In the genomic region with DNA sequence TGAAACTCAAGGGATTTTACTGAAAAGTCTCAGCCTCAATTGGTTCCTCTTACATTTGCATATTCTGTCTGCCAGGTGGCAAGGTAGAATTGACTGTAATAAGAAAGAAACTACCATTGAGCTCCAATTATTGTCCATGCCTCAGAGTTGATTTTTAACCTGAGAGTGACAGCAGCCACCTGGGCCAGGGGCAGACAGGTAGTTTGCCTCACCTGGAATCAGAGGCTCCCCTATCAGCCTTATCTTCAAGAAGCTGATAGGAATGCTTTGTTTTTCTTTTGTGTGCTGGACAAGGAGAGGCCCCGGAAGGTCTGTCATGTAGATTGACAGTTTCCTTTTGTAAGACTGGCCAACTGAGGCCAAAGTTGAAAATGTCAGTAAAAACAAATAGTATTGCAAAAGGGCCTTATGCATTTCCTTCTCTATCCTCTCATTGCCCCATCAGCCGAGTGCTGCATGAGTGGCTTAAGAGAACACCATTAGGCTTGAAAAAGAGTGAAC, we compare ENCODE assay signal across 1 cellular context.
TF ChIP-seq lines count a peak whose summit lies in the region.

No MANE protein-coding gene starts in this region.

TF ChIP-seq in GM12878, 131 proteins besides CTCF, POLR2A, EP300 and RAD21 (continued from another document and continues in another):
- no peak for TF ChIP-seq SPI1 (IDR thresholded peaks at IDR 0.05; ENCODE audit: borderline replicate concordance, insufficient read depth, low read depth, low read length)
- TF ChIP-seq FOXM1 (IDR thresholded peaks at IDR 0.05; ENCODE audit: low read depth, low read length), result 0 out of 2 replicates have a peak, but pooled peaks have one; percentile 26
- TF ChIP-seq TCF12 (IDR thresholded peaks at IDR 0.05; ENCODE audit: low read depth, low read length), result 0 out of 2 replicates have a peak, but pooled peaks have one; percentile 34
- TF ChIP-seq, protein P1, sequence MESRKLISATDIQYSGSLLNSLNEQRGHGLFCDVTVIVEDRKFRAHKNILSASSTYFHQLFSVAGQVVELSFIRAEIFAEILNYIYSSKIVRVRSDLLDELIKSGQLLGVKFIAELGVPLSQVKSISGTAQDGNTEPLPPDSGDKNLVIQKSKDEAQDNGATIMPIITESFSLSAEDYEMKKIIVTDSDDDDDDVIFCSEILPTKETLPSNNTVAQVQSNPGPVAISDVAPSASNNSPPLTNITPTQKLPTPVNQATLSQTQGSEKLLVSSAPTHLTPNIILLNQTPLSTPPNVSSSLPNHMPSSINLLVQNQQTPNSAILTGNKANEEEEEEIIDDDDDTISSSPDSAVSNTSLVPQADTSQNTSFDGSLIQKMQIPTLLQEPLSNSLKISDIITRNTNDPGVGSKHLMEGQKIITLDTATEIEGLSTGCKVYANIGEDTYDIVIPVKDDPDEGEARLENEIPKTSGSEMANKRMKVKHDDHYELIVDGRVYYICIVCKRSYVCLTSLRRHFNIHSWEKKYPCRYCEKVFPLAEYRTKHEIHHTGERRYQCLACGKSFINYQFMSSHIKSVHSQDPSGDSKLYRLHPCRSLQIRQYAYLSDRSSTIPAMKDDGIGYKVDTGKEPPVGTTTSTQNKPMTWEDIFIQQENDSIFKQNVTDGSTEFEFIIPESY (IDR thresholded peaks at IDR 0.05), result no peak
- TF ChIP-seq ZNF622 (IDR thresholded peaks at IDR 0.05), result no peak
- no peak for TF ChIP-seq SMAD5 (IDR thresholded peaks at IDR 0.05; ENCODE audit: low read depth)
- TF ChIP-seq RUNX3 (IDR thresholded peaks at IDR 0.05; ENCODE audit: low read length), result no peak
- TF ChIP-seq POLR2AphosphoS2 (IDR thresholded peaks at IDR 0.05; ENCODE audit: low read depth, low read length), result no peak
- 0 out of 2 replicates have a peak, but pooled peaks have one; percentile 19 for TF ChIP-seq BCL11A (IDR thresholded peaks at IDR 0.05; ENCODE audit: low read depth, low read length)
- TF ChIP-seq, protein P2, sequence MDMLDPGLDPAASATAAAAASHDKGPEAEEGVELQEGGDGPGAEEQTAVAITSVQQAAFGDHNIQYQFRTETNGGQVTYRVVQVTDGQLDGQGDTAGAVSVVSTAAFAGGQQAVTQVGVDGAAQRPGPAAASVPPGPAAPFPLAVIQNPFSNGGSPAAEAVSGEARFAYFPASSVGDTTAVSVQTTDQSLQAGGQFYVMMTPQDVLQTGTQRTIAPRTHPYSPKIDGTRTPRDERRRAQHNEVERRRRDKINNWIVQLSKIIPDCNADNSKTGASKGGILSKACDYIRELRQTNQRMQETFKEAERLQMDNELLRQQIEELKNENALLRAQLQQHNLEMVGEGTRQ (IDR thresholded peaks at IDR 0.05; ENCODE audit: borderline replicate concordance, low read depth, low read length), result no peak
- TF ChIP-seq, protein P3, sequence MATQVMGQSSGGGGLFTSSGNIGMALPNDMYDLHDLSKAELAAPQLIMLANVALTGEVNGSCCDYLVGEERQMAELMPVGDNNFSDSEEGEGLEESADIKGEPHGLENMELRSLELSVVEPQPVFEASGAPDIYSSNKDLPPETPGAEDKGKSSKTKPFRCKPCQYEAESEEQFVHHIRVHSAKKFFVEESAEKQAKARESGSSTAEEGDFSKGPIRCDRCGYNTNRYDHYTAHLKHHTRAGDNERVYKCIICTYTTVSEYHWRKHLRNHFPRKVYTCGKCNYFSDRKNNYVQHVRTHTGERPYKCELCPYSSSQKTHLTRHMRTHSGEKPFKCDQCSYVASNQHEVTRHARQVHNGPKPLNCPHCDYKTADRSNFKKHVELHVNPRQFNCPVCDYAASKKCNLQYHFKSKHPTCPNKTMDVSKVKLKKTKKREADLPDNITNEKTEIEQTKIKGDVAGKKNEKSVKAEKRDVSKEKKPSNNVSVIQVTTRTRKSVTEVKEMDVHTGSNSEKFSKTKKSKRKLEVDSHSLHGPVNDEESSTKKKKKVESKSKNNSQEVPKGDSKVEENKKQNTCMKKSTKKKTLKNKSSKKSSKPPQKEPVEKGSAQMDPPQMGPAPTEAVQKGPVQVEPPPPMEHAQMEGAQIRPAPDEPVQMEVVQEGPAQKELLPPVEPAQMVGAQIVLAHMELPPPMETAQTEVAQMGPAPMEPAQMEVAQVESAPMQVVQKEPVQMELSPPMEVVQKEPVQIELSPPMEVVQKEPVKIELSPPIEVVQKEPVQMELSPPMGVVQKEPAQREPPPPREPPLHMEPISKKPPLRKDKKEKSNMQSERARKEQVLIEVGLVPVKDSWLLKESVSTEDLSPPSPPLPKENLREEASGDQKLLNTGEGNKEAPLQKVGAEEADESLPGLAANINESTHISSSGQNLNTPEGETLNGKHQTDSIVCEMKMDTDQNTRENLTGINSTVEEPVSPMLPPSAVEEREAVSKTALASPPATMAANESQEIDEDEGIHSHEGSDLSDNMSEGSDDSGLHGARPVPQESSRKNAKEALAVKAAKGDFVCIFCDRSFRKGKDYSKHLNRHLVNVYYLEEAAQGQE (IDR thresholded peaks at IDR 0.05; ENCODE audit: low read depth, low read length), result no peak
- TF ChIP-seq SMARCA5 (IDR thresholded peaks at IDR 0.05), result 0 out of 2 replicates have a peak, but pooled peaks have one; percentile 49
- TF ChIP-seq, protein P4, sequence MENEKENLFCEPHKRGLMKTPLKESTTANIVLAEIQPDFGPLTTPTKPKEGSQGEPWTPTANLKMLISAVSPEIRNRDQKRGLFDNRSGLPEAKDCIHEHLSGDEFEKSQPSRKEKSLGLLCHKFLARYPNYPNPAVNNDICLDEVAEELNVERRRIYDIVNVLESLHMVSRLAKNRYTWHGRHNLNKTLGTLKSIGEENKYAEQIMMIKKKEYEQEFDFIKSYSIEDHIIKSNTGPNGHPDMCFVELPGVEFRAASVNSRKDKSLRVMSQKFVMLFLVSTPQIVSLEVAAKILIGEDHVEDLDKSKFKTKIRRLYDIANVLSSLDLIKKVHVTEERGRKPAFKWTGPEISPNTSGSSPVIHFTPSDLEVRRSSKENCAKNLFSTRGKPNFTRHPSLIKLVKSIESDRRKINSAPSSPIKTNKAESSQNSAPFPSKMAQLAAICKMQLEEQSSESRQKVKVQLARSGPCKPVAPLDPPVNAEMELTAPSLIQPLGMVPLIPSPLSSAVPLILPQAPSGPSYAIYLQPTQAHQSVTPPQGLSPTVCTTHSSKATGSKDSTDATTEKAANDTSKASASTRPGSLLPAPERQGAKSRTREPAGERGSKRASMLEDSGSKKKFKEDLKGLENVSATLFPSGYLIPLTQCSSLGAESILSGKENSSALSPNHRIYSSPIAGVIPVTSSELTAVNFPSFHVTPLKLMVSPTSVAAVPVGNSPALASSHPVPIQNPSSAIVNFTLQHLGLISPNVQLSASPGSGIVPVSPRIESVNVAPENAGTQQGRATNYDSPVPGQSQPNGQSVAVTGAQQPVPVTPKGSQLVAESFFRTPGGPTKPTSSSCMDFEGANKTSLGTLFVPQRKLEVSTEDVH (IDR thresholded peaks at IDR 0.05; ENCODE audit: low read depth, partially characterized antibody), result no peak
- TF ChIP-seq NFYA (IDR thresholded peaks at IDR 0.05; ENCODE audit: borderline replicate concordance, low read depth, low read length), result no peak
- no peak for TF ChIP-seq ETV6 (conservative IDR thresholded peaks at IDR 0.05 in 1 of 2, IDR thresholded peaks at IDR 0.05 in 1 of 2; ENCODE audit: borderline replicate concordance in 1 of 2, low read depth in 1 of 2)
- no peak for TF ChIP-seq MYC (IDR thresholded peaks at IDR 0.05; ENCODE audit: insufficient read depth, insufficient read length, insufficient replicate concordance, low read length, severe bottlenecking)
- TF ChIP-seq, protein P5, sequence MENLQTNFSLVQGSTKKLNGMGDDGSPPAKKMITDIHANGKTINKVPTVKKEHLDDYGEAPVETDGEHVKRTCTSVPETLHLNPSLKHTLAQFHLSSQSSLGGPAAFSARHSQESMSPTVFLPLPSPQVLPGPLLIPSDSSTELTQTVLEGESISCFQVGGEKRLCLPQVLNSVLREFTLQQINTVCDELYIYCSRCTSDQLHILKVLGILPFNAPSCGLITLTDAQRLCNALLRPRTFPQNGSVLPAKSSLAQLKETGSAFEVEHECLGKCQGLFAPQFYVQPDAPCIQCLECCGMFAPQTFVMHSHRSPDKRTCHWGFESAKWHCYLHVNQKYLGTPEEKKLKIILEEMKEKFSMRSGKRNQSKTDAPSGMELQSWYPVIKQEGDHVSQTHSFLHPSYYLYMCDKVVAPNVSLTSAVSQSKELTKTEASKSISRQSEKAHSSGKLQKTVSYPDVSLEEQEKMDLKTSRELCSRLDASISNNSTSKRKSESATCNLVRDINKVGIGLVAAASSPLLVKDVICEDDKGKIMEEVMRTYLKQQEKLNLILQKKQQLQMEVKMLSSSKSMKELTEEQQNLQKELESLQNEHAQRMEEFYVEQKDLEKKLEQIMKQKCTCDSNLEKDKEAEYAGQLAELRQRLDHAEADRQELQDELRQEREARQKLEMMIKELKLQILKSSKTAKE (IDR thresholded peaks at IDR 0.05; ENCODE audit: low read depth, poor library complexity, severe bottlenecking), result peak; percentile 27
- TF ChIP-seq BMI1 (IDR thresholded peaks at IDR 0.05; ENCODE audit: borderline replicate concordance), result no peak
- TF ChIP-seq, protein P6, sequence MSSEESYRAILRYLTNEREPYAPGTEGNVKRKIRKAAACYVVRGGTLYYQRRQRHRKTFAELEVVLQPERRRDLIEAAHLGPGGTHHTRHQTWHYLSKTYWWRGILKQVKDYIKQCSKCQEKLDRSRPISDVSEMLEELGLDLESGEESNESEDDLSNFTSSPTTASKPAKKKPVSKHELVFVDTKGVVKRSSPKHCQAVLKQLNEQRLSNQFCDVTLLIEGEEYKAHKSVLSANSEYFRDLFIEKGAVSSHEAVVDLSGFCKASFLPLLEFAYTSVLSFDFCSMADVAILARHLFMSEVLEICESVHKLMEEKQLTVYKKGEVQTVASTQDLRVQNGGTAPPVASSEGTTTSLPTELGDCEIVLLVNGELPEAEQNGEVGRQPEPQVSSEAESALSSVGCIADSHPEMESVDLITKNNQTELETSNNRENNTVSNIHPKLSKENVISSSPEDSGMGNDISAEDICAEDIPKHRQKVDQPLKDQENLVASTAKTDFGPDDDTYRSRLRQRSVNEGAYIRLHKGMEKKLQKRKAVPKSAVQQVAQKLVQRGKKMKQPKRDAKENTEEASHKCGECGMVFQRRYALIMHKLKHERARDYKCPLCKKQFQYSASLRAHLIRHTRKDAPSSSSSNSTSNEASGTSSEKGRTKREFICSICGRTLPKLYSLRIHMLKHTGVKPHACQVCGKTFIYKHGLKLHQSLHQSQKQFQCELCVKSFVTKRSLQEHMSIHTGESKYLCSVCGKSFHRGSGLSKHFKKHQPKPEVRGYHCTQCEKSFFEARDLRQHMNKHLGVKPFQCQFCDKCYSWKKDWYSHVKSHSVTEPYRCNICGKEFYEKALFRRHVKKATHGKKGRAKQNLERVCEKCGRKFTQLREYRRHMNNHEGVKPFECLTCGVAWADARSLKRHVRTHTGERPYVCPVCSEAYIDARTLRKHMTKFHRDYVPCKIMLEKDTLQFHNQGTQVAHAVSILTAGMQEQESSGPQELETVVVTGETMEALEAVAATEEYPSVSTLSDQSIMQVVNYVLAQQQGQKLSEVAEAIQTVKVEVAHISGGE (CRISPR knock-in tag; IDR thresholded peaks at IDR 0.05), result no peak
- no peak for TF ChIP-seq PAX5 (IDR thresholded peaks at IDR 0.05; ENCODE audit: borderline replicate concordance, low read depth, low read length)
- no peak for TF ChIP-seq ZNF384 (IDR thresholded peaks at IDR 0.05; ENCODE audit: borderline replicate concordance, low read depth, low read length)
- TF ChIP-seq NR2C1 (IDR thresholded peaks at IDR 0.05), result no peak
- no peak for TF ChIP-seq HDAC2 (IDR thresholded peaks at IDR 0.05)
- no peak for TF ChIP-seq MXI1 (IDR thresholded peaks at IDR 0.05; ENCODE audit: low read depth, low read length)
- TF ChIP-seq EED (IDR thresholded peaks at IDR 0.05; ENCODE audit: low read depth), result 0 out of 2 replicates have a peak, but pooled peaks have one; percentile 38
- no peak for TF ChIP-seq NFIC (IDR thresholded peaks at IDR 0.05; ENCODE audit: low read depth, low read length)
- TF ChIP-seq GABPA (IDR thresholded peaks at IDR 0.05; ENCODE audit: low read depth), result no peak
- TF ChIP-seq POU2F2 (IDR thresholded peaks at IDR 0.05; ENCODE audit: borderline replicate concordance, low read depth, low read length), result peak; percentile 84; the same call in 2 of the 3 replicates
- peak in 1 of 2 experiments; percentile 48; a peak in 1 of 4 replicates for TF ChIP-seq IKZF2 (IDR thresholded peaks at IDR 0.05)
- no peak for TF ChIP-seq ZBED1 (IDR thresholded peaks at IDR 0.05; ENCODE audit: borderline replicate concordance)
- no peak for TF ChIP-seq ATF7 (IDR thresholded peaks at IDR 0.05; ENCODE audit: low read depth)
- TF ChIP-seq, protein P7, sequence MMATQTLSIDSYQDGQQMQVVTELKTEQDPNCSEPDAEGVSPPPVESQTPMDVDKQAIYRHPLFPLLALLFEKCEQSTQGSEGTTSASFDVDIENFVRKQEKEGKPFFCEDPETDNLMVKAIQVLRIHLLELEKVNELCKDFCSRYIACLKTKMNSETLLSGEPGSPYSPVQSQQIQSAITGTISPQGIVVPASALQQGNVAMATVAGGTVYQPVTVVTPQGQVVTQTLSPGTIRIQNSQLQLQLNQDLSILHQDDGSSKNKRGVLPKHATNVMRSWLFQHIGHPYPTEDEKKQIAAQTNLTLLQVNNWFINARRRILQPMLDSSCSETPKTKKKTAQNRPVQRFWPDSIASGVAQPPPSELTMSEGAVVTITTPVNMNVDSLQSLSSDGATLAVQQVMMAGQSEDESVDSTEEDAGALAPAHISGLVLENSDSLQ (IDR thresholded peaks at IDR 0.05), result peak; percentile 70
- no peak for TF ChIP-seq CHD2 (IDR thresholded peaks at IDR 0.05; ENCODE audit: borderline replicate concordance, low read depth, low read length)
- TF ChIP-seq, protein P8, sequence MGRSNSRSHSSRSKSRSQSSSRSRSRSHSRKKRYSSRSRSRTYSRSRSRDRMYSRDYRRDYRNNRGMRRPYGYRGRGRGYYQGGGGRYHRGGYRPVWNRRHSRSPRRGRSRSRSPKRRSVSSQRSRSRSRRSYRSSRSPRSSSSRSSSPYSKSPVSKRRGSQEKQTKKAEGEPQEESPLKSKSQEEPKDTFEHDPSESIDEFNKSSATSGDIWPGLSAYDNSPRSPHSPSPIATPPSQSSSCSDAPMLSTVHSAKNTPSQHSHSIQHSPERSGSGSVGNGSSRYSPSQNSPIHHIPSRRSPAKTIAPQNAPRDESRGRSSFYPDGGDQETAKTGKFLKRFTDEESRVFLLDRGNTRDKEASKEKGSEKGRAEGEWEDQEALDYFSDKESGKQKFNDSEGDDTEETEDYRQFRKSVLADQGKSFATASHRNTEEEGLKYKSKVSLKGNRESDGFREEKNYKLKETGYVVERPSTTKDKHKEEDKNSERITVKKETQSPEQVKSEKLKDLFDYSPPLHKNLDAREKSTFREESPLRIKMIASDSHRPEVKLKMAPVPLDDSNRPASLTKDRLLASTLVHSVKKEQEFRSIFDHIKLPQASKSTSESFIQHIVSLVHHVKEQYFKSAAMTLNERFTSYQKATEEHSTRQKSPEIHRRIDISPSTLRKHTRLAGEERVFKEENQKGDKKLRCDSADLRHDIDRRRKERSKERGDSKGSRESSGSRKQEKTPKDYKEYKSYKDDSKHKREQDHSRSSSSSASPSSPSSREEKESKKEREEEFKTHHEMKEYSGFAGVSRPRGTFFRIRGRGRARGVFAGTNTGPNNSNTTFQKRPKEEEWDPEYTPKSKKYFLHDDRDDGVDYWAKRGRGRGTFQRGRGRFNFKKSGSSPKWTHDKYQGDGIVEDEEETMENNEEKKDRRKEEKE (IDR thresholded peaks at IDR 0.05), result no peak
- no peak for TF ChIP-seq YBX1 (IDR thresholded peaks at IDR 0.05)
- no peak for TF ChIP-seq SIX5 (IDR thresholded peaks at IDR 0.05; ENCODE audit: low read depth, low read length, severe bottlenecking)
- no peak for TF ChIP-seq RELA (IDR thresholded peaks at IDR 0.05; ENCODE audit: borderline replicate concordance, partially characterized antibody)
- no peak for TF ChIP-seq TCF3 (IDR thresholded peaks at IDR 0.05; ENCODE audit: borderline replicate concordance, insufficient read depth, low read depth, low read length)
- no peak for TF ChIP-seq SRF (IDR thresholded peaks at IDR 0.05; ENCODE audit: low read depth in 2 of 2, low read length in 2 of 2)
- no peak for TF ChIP-seq POLR2AphosphoS5 (IDR thresholded peaks at IDR 0.05; ENCODE audit: low read length)
- TF ChIP-seq DPF2 (IDR thresholded peaks at IDR 0.05), result 0 out of 2 replicates have a peak, but pooled peaks have one; percentile 25
- TF ChIP-seq MTA3 (IDR thresholded peaks at IDR 0.05; ENCODE audit: borderline replicate concordance, low read length), result no peak
